ENCODE assay signal across 16 cellular contexts in the genomic region with DNA sequence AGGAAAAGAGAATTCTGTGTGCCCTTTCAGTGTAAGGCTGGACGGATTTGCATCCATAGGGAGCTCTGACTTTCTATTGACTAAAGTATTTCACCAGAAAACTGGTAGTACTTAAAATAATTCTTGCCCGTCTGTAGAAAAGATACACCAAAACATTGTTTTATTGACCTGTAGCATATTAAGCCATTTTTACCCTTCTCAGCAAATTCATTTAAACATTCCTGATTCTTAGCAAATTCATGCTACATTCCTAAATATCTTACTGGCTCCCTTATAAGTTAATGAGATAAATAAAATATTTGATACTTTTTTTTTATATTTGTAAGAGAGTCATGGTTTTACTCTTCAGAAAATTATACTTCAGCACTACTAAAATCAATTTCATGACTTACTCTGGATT. TPM values are rescaled to one million over a fixed set of nuclear protein-coding genes. Genes with fewer than 3 reads are reported as not detected.
A peak's percentile ranks its signal among the peaks of the same experiment; 100 is the strongest.
DNase-seq lines count a peak whose midpoint lies in the region; ATAC-seq and TF ChIP-seq lines count a peak whose summit lies in the region.
"Had no signal": no experiment of that assay in that cellular context is flagged by ENCODE, and none has a peak within 500 bp of the region (broad histone marks: within the 10 kb centered on the region; RNA-seq: fewer than 3 reads in every experiment).

No MANE protein-coding gene starts in this region.

- DNase-seq in activated naive CD4-positive, alpha-beta T cell treated with anti-CD3 and anti-CD28 coated beads, Interleukin-2, amount 50 U/mL, for 72 hours (ENCODE audit: low spot score in 2 of 2) = no peak
- no peak for DNase-seq in activated CD8-positive, alpha-beta T cell treated with anti-CD3 and anti-CD28 coated beads, Interleukin-2, amount 10 ng/mL, durations not matched to agents 7 days and 5 days
- no peak for DNase-seq in lower lobe of right lung
- no peak for DNase-seq in uterus
- DNase-seq in NCI-H510A treated with DMSO at 0.1 percent for 48 hours (lab: John Stamatoyannopoulos, UW) = no peak
- DNase-seq in Calu3 = no peak
- no peak for DNase-seq in lower leg skin (ENCODE audit: low spot score in 2 of 2)
- DNase-seq: DMS153; effector CD8-positive, alpha-beta T cell; foreskin melanocyte; NCI-H2107; NCI-H774; pancreas; stimulated activated CD4-positive, alpha-beta T cell treated with anti-CD3 and anti-CD28 coated beads, Interleukin-12 subunit alpha, Interleukin-12 subunit beta, amount 100 ng/mL, for 4 hours; testis had no signal

- H3K9me3 Mint-ChIP-seq in activated naive CD4-positive, alpha-beta T cell treated with anti-CD3 and anti-CD28 coated beads, Interleukin-2, amount 50 U/mL, for 24 hours = no peaks in the 10 kb centered on the region
- peaks cover 8 to 19% of the 10 kb centered on the region in 2 donors for H3K9me3 Mint-ChIP-seq in activated naive CD4-positive, alpha-beta T cell treated with anti-CD3 and anti-CD28 coated beads, Interleukin-2, amount 50 U/mL, for 72 hours
- peaks cover 8% of the 10 kb centered on the region for H3K9me3 Mint-ChIP-seq in activated CD8-positive, alpha-beta T cell treated with anti-CD3 and anti-CD28 coated beads, Interleukin-2, amount 10 ng/mL, durations not matched to agents 7 days and 5 days (ENCODE audit: insufficient read depth)
- H3K9me3 Mint-ChIP-seq in Calu3 (ENCODE audit: low read depth, unreplicated experiment) = peaks cover 7% of the 10 kb centered on the region

- TF ChIP-seq POLR2A in uterus (IDR thresholded peaks at IDR 0.05) (no peak), lower leg skin (IDR thresholded peaks at IDR 0.05) (no peak)

- no peaks in the 10 kb centered on the region for H3K27me3 Mint-ChIP-seq in activated naive CD4-positive, alpha-beta T cell treated with anti-CD3 and anti-CD28 coated beads, Interleukin-2, amount 50 U/mL, for 24 hours
- no peaks in the 10 kb centered on the region for H3K27me3 Mint-ChIP-seq in activated CD8-positive, alpha-beta T cell treated with anti-CD3 and anti-CD28 coated beads, Interleukin-2, amount 10 ng/mL, durations not matched to agents 7 days and 5 days (ENCODE audit: low read depth)
- H3K27me3 Mint-ChIP-seq in Calu3 (ENCODE audit: unreplicated experiment) = peaks cover 13% of the 10 kb centered on the region

- H3K27ac Mint-ChIP-seq in activated naive CD4-positive, alpha-beta T cell treated with anti-CD3 and anti-CD28 coated beads, Interleukin-2, amount 50 U/mL, for 24 hours = peak overlapping the region; percentile 13
- H3K27ac Mint-ChIP-seq in activated naive CD4-positive, alpha-beta T cell treated with anti-CD3 and anti-CD28 coated beads, Interleukin-2, amount 50 U/mL, for 72 hours = peak overlapping the region in 1 of 2 donors; percentile 98
- H3K27ac Mint-ChIP-seq in activated CD8-positive, alpha-beta T cell treated with anti-CD3 and anti-CD28 coated beads, Interleukin-2, amount 10 ng/mL, durations not matched to agents 7 days and 5 days = no peak overlapping the region
- no peak overlapping the region for H3K27ac Mint-ChIP-seq in Calu3 (ENCODE audit: unreplicated experiment)

- H3K27me3 ChIP-seq in lower lobe of right lung (ENCODE audit: low read depth) (no peaks in the 10 kb centered on the region), uterus (no peaks in the 10 kb centered on the region)
- H3K27me3 ChIP-seq: pancreas, testis had no signal

- POLR2A ChIA-PET in activated CD8-positive, alpha-beta T cell treated with anti-CD3 and anti-CD28 coated beads, Interleukin-2, amount 10 ng/mL, durations not matched to agents 7 days and 5 days (lab: Charles Lee) = interaction anchor here (0.8 to 1.6 kb wide), 3 partner anchors 31 to 66 kb away, joined by 3 to 5 read pairs (median 3); a partner anchor contains a TSS

- TF ChIP-seq CTCF in lower lobe of right lung (IDR thresholded peaks at IDR 0.05) = no peak
- no peak for TF ChIP-seq CTCF in uterus (IDR thresholded peaks at IDR 0.05)
- TF ChIP-seq CTCF in Calu3 (IDR thresholded peaks at IDR 0.05; ENCODE audit: unreplicated experiment) = no peak
- no peak for TF ChIP-seq CTCF in lower leg skin (IDR thresholded peaks at IDR 0.05)

- H3K27ac ChIP-seq in lower lobe of right lung (peak overlapping the region; percentile 98), uterus (peak overlapping the region; percentile 89 to 92)

- H3K4me1 Mint-ChIP-seq in activated naive CD4-positive, alpha-beta T cell treated with anti-CD3 and anti-CD28 coated beads, Interleukin-2, amount 50 U/mL, for 24 hours = peaks cover 25% of the 10 kb centered on the region
- peaks cover 21% of the 10 kb centered on the region for H3K4me1 Mint-ChIP-seq in activated CD8-positive, alpha-beta T cell treated with anti-CD3 and anti-CD28 coated beads, Interleukin-2, amount 10 ng/mL, durations not matched to agents 7 days and 5 days (ENCODE audit: low read depth)
- H3K4me1 Mint-ChIP-seq in Calu3 (ENCODE audit: low read depth, unreplicated experiment) = peaks cover 6% of the 10 kb centered on the region

- 91 to 96% methylated on average over 2 of the region's 2 CpGs for WGBS in lower leg skin, 2 donors

- H3K4me1 ChIP-seq in lower lobe of right lung (no peaks in the 10 kb centered on the region), uterus (no peaks in the 10 kb centered on the region)
- H3K4me1 ChIP-seq: pancreas, testis had no signal

- intact Hi-C loops in lower lobe of right lung (cut with DNase I) = no loop called here
- intact Hi-C loops in uterus (cut with DNase I; ENCODE audit: low total_unique reads) = no loop called here
- intact Hi-C loops in Calu3 (cut with micrococcal nuclease; ENCODE audit: unreplicated experiment) = no loop called here
- intact Hi-C loops in lower leg skin (cut with DNase I; ENCODE audit: low total_unique reads) = no loop called here

- CTCF ChIA-PET in activated CD8-positive, alpha-beta T cell treated with anti-CD3 and anti-CD28 coated beads, Interleukin-2, amount 10 ng/mL, durations not matched to agents 7 days and 5 days (lab: Charles Lee) = no interaction called here
- CTCF ChIA-PET in Calu3 (lab: Charles Lee) = interaction anchor here (0.6 kb wide), 1 partner anchor 1101 kb away, joined by 5 read pairs; no protein-coding TSS in a partner anchor

- no peak for ATAC-seq in activated naive CD4-positive, alpha-beta T cell treated with anti-CD3 and anti-CD28 coated beads, Interleukin-2, amount 50 U/mL, for 72 hours
- no peak for ATAC-seq in activated CD8-positive, alpha-beta T cell treated with anti-CD3 and anti-CD28 coated beads, Interleukin-2, amount 10 ng/mL, durations not matched to agents 7 days and 5 days
- ATAC-seq in lower lobe of right lung = no peak
- ATAC-seq: pancreas had no signal

- H3K4me3 Mint-ChIP-seq in activated naive CD4-positive, alpha-beta T cell treated with anti-CD3 and anti-CD28 coated beads, Interleukin-2, amount 50 U/mL, for 24 hours = peak overlapping the region; percentile 60
- H3K4me3 Mint-ChIP-seq in activated CD8-positive, alpha-beta T cell treated with anti-CD3 and anti-CD28 coated beads, Interleukin-2, amount 10 ng/mL, durations not matched to agents 7 days and 5 days = peak overlapping the region; percentile 49
- no peak overlapping the region for H3K4me3 Mint-ChIP-seq in Calu3 (ENCODE audit: low read depth, unreplicated experiment)

- H3K36me3 Mint-ChIP-seq in activated naive CD4-positive, alpha-beta T cell treated with anti-CD3 and anti-CD28 coated beads, Interleukin-2, amount 50 U/mL, for 24 hours = peaks cover 1% of the 10 kb centered on the region
- peaks cover 7 to 22% of the 10 kb centered on the region in 2 donors for H3K36me3 Mint-ChIP-seq in activated naive CD4-positive, alpha-beta T cell treated with anti-CD3 and anti-CD28 coated beads, Interleukin-2, amount 50 U/mL, for 72 hours
- peaks cover 8% of the 10 kb centered on the region for H3K36me3 Mint-ChIP-seq in activated CD8-positive, alpha-beta T cell treated with anti-CD3 and anti-CD28 coated beads, Interleukin-2, amount 10 ng/mL, durations not matched to agents 7 days and 5 days (ENCODE audit: low read depth)
- H3K36me3 Mint-ChIP-seq in Calu3 (ENCODE audit: insufficient read depth, unreplicated experiment) = peaks cover 18% of the 10 kb centered on the region

- H3K4me3 ChIP-seq in lower lobe of right lung = no peak overlapping the region
- H3K4me3 ChIP-seq in uterus = no peak overlapping the region
- no peak overlapping the region for H3K4me3 ChIP-seq in lower leg skin (ENCODE audit: low read depth, poor library complexity, severe bottlenecking)
- H3K4me3 ChIP-seq: pancreas had no signal

- no TSS peak for BruUV-seq in Calu3 (replicated peaks; lab: Mats Ljungman, UMichigan)

- H3K9me3 ChIP-seq in lower lobe of right lung (peaks cover 6% of the 10 kb centered on the region), uterus (no peaks in the 10 kb centered on the region)
- H3K9me3 ChIP-seq: pancreas, testis had no signal

- no peaks in the 10 kb centered on the region for H3K36me3 ChIP-seq in lower lobe of right lung
- no peaks in the 10 kb centered on the region for H3K36me3 ChIP-seq in uterus
- H3K36me3 ChIP-seq: pancreas had no signal

RNA-seq across cellular contexts. Expression of a gene that starts 1.6 kb away (rescaled TPM):
- 10 to 100 TPM; 13.8 to 16.3 TPM for total RNA-seq in activated naive CD4-positive, alpha-beta T cell treated with anti-CD3 and anti-CD28 coated beads, Interleukin-2, amount 50 U/mL, for 72 hours
- 10 to 100 TPM in 1 of 2 experiments, 1 to 10 TPM in 1; 9.2 to 10.4 TPM for total RNA-seq in activated CD8-positive, alpha-beta T cell treated with anti-CD3 and anti-CD28 coated beads, Interleukin-2, amount 10 ng/mL, durations not matched to agents 7 days and 5 days
- total RNA-seq in lower lobe of right lung = 13.4 TPM
- total RNA-seq in uterus = 10 to 100 TPM in 2 of 4 donors, 1 to 10 TPM in 2; 1.2 to 25.6 (median 13.6) TPM
- total RNA-seq in Calu3 (2022) = 11.6 and 12.3 TPM in 2 replicates
- 10 to 100 TPM in 2 of 4 donors, 1 to 10 TPM in 2; 6.1 to 11.7 (median 9.9) TPM for total RNA-seq in lower leg skin

RNA-seq across cellular contexts. Expression of a gene that starts 51.4 kb away (rescaled TPM):
- 10 to 100 TPM; 22.3 to 39.6 TPM for total RNA-seq in activated naive CD4-positive, alpha-beta T cell treated with anti-CD3 and anti-CD28 coated beads, Interleukin-2, amount 50 U/mL, for 72 hours
- 10 to 100 TPM; 25.7 to 27.9 TPM for total RNA-seq in activated CD8-positive, alpha-beta T cell treated with anti-CD3 and anti-CD28 coated beads, Interleukin-2, amount 10 ng/mL, durations not matched to agents 7 days and 5 days
- 25.8 TPM for total RNA-seq in lower lobe of right lung
- 10 to 100 TPM; 12.8 to 52.1 (median 36.3) TPM for total RNA-seq in uterus
- 31.4 and 36.2 TPM in 2 replicates for total RNA-seq in Calu3 (2022)
- 10 to 100 TPM in 3 of 4 donors, 1 to 10 TPM in 1; 6.6 to 22.6 (median 13.9) TPM for total RNA-seq in lower leg skin
